Comparison of ENCODE assay signal across 9 cellular contexts in the genomic region with DNA sequence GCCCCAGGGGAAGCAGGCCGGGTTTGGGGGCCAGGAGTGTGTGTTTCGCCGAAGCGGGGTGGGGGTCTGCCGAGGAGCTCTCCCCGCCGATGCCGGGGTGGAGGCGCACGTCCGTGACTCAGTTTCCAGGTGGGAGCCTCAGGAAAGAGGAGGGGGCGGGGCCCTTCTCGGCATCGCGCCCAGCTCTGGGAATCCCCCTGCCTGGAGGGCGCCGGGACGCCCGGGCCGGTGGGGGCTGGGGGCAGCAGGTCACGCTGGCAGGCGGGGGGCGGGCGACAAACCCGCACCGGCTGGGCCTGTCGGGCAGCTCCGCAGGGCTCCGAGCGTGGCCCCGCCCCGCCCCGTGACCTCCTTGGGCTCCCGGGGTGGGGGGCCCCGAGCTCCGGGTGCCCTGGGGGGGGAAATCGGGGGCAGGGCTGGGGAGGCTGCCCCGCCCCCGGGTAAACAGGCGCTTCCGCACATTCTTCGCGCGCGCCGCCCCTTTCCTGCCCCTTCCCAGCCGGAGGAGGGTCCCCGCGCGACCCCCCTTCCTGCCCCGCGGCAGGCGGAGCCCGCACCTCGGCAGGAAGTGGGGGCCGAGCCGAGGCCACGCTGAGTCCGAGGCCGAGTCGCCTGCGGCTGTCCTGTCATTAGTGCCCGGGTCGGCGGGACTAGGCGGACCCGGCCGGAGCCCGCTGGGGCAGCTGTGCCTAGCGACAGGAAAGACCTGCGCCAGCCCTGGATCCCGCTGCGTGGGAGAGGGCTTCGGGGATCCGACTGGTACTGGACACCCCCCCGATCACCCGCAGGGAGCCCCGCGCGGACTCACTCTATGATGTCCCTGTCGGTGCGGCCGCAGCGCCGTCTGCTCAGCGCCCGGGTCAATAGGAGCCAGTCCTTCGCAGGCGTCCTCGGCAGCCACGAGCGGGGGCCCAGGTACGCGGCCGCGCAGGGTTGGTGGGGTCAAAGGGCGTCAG. TPM values are rescaled to one million over a fixed set of nuclear protein-coding genes. Genes with fewer than 3 reads are reported as not detected.
DNase-seq lines count a peak whose midpoint lies in the region; ATAC-seq lines count a peak whose summit lies in the region.
"Had no signal": no experiment of that assay in that cellular context is flagged by ENCODE, and none has a peak within 500 bp of the region (broad histone marks: within the 10 kb centered on the region; RNA-seq: fewer than 3 reads in every experiment).

No MANE protein-coding gene starts in this region.

- DNase-seq in CD4-positive, CD25-positive, alpha-beta regulatory T cell = peak; percentile 63 to 76 (median 75)
- peak; percentile 53 to 69 for DNase-seq in activated CD4-positive, alpha-beta T cell treated with anti-CD3 and anti-CD28 coated beads for 4 hours
- DNase-seq in memory B cell (ENCODE audit: low spot score in 2 of 2) (peak; percentile 69 to 70), ACHN (no peak), NCI-H2081 (lab: John Stamatoyannopoulos, UW) (no peak)
- peak; percentile 49 to 74 (median 64) for DNase-seq in stimulated activated naive CD4-positive, alpha-beta T cell (lab: John Stamatoyannopoulos, UW)

- peaks cover 12% of the 10 kb centered on the region for H3K36me3 Mint-ChIP-seq in CD4-positive, CD25-positive, alpha-beta regulatory T cell
- H3K36me3 Mint-ChIP-seq in memory B cell = peaks cover 24% of the 10 kb centered on the region

- H3K27ac ChIP-seq in CD4-positive, CD25-positive, alpha-beta regulatory T cell (ENCODE audit: insufficient read depth, low read length, poor library complexity, severe bottlenecking) = peak overlapping the region; percentile 78
- no peak overlapping the region for H3K27ac ChIP-seq in ectodermal cell (ENCODE audit: insufficient read depth, low read depth, low read length, poor library complexity, severe bottlenecking)

- H3K27me3 Mint-ChIP-seq in CD4-positive, CD25-positive, alpha-beta regulatory T cell = peaks cover 33% of the 10 kb centered on the region
- H3K27me3 Mint-ChIP-seq in memory B cell = no peaks in the 10 kb centered on the region

- peaks cover 22% of the 10 kb centered on the region for H3K4me1 ChIP-seq in CD4-positive, CD25-positive, alpha-beta regulatory T cell (ENCODE audit: control insufficient read depth, insufficient read depth, low read length, poor library complexity, severe bottlenecking)
- H3K4me1 ChIP-seq in ectodermal cell (ENCODE audit: control insufficient read depth, insufficient read depth, low read length) = peaks cover 4% of the 10 kb centered on the region

- no peaks in the 10 kb centered on the region for H3K9me3 ChIP-seq in CD4-positive, CD25-positive, alpha-beta regulatory T cell (ENCODE audit: control insufficient read depth in 2 of 2, low read length in 2 of 2)
- H3K9me3 ChIP-seq in ectodermal cell (ENCODE audit: control insufficient read depth, low read length) = no peaks in the 10 kb centered on the region

- peaks cover 8 to 68% (median 27%) of the 10 kb centered on the region in 4 donors for H3K4me1 Mint-ChIP-seq in CD4-positive, CD25-positive, alpha-beta regulatory T cell
- peaks cover 52% of the 10 kb centered on the region for H3K4me1 Mint-ChIP-seq in memory B cell

- H3K27me3 ChIP-seq in CD4-positive, CD25-positive, alpha-beta regulatory T cell (ENCODE audit: control insufficient read depth, insufficient read depth, low read length) = peaks cover 1% of the 10 kb centered on the region
- peaks cover 71% of the 10 kb centered on the region for H3K27me3 ChIP-seq in ectodermal cell (ENCODE audit: control insufficient read depth, insufficient read depth, low read length, poor library complexity, severe bottlenecking)

- peak overlapping the region; percentile 53 to 87 (median 72) for H3K4me3 Mint-ChIP-seq in CD4-positive, CD25-positive, alpha-beta regulatory T cell
- H3K4me3 Mint-ChIP-seq in memory B cell = peak overlapping the region; percentile 86

- no peak overlapping the region for H3K27ac Mint-ChIP-seq in CD4-positive, CD25-positive, alpha-beta regulatory T cell
- H3K27ac Mint-ChIP-seq in memory B cell = peak overlapping the region; percentile 87

- H3K36me3 ChIP-seq in CD4-positive, CD25-positive, alpha-beta regulatory T cell (ENCODE audit: control insufficient read depth, insufficient read depth, low read length) = peaks cover 3% of the 10 kb centered on the region
- H3K36me3 ChIP-seq in ectodermal cell (ENCODE audit: control insufficient read depth, insufficient read depth, low read length) = no peaks in the 10 kb centered on the region

- in situ Hi-C loops in ACHN (cut with HindIII; ENCODE audit: low pct_ligation_motif_present, low pct_unique_long_range_greater_than_20kb, low sequenced_read_pairs) = no loop called here

- H3K4me3 ChIP-seq in CD4-positive, CD25-positive, alpha-beta regulatory T cell (ENCODE audit: low read depth, low read length) = no peak overlapping the region
- peak overlapping the region; percentile 55 for H3K4me3 ChIP-seq in ectodermal cell (ENCODE audit: insufficient read depth, low read depth, low read length)

- no peaks in the 10 kb centered on the region for H3K9me3 Mint-ChIP-seq in CD4-positive, CD25-positive, alpha-beta regulatory T cell
- no peaks in the 10 kb centered on the region for H3K9me3 Mint-ChIP-seq in memory B cell

- WGBS in ectodermal cell, 2 experiments = 1% methylated on average over 97 of the region's 97 CpGs

- ATAC-seq in CD4-positive, CD25-positive, alpha-beta regulatory T cell (ENCODE audit: low read depth in 2 of 2) = peak; percentile 44 to 50
- ATAC-seq in HG02678 (IDR thresholded peaks at IDR 0.05; ENCODE audit: unreplicated experiment) (peak; percentile 33), memory B cell (ENCODE audit: low read depth) (peak; percentile 57)

RNA-seq across cellular contexts. Expression of gene RIPOR1, which starts 9.3 kb away (rescaled TPM):
- total RNA-seq in CD4-positive, CD25-positive, alpha-beta regulatory T cell = 16.6 TPM
- 1 to 10 TPM in 3 of 4 donors, under 1 TPM in 1; 0.91 to 3.1 (median 2.1) TPM for polyA plus RNA-seq in CD4-positive, CD25-positive, alpha-beta regulatory T cell
- 19.4 TPM for polyA plus RNA-seq in ectodermal cell (2013, experiment 1 of 4)
- polyA plus RNA-seq in ectodermal cell (2013, experiment 2 of 4) = 20.5 TPM
- polyA plus RNA-seq in ectodermal cell (2013, experiment 3 of 4) = 17.2 TPM
- 19.0 TPM for polyA plus RNA-seq in ectodermal cell (2013, experiment 4 of 4)

RNA-seq across cellular contexts. Expression of gene CTCF, which starts 24.4 kb away (rescaled TPM):
- total RNA-seq in CD4-positive, CD25-positive, alpha-beta regulatory T cell = 63.6 TPM
- polyA plus RNA-seq in CD4-positive, CD25-positive, alpha-beta regulatory T cell = 10 to 100 TPM; 44.5 to 80.2 (median 52.9) TPM
- polyA plus RNA-seq in ectodermal cell (2013, experiment 1 of 4) = 89.2 TPM
- polyA plus RNA-seq in ectodermal cell (2013, experiment 2 of 4) = 83.8 TPM
- polyA plus RNA-seq in ectodermal cell (2013, experiment 3 of 4) = 66.2 TPM
- 66.5 TPM for polyA plus RNA-seq in ectodermal cell (2013, experiment 4 of 4)

RNA-seq across cellular contexts. Expression of gene AGRP, which starts 54.6 kb away (rescaled TPM):
- total RNA-seq in CD4-positive, CD25-positive, alpha-beta regulatory T cell = not detected
- not detected for polyA plus RNA-seq in CD4-positive, CD25-positive, alpha-beta regulatory T cell
- not detected for polyA plus RNA-seq in ectodermal cell (2013, experiment 1 of 4)
- not detected for polyA plus RNA-seq in ectodermal cell (2013, experiment 2 of 4)
- polyA plus RNA-seq in ectodermal cell (2013, experiment 3 of 4) = not detected
- polyA plus RNA-seq in ectodermal cell (2013, experiment 4 of 4) = not detected
- total RNA-seq: renal cortical epithelial cell had no signal

RNA-seq across cellular contexts. Expression of gene ATP6V0D1, which starts 57.0 kb away (rescaled TPM):
- 92.5 TPM for total RNA-seq in CD4-positive, CD25-positive, alpha-beta regulatory T cell
- 100 to 1,000 TPM; 119 to 141 (median 133) TPM for polyA plus RNA-seq in CD4-positive, CD25-positive, alpha-beta regulatory T cell
- 79.7 TPM for polyA plus RNA-seq in ectodermal cell (2013, experiment 1 of 4)
- polyA plus RNA-seq in ectodermal cell (2013, experiment 2 of 4) = 75.4 TPM
- 56.7 TPM for polyA plus RNA-seq in ectodermal cell (2013, experiment 3 of 4)
- 59.7 TPM for polyA plus RNA-seq in ectodermal cell (2013, experiment 4 of 4)

Comparison
In these comparisons a context has a peak if more than half of its experiments do, and no peak if none do; other contexts are left out.
1. DNase-seq: peak in CD4-positive, CD25-positive, alpha-beta regulatory T cell (3 of 3), activated CD4-positive, alpha-beta T cell treated with anti-CD3 and anti-CD28 coated beads for 4 hours (2 of 2), memory B cell (2 of 2) and stimulated activated naive CD4-positive, alpha-beta T cell (6 of 6); none in ACHN (single experiment) and NCI-H2081 (0 of 2).
2. Peak in every context shown above with its lines, with median percentiles within 50 percentile points of each other: ATAC-seq.